8 cellular contexts compared by ENCODE assay signal in the genomic region with DNA sequence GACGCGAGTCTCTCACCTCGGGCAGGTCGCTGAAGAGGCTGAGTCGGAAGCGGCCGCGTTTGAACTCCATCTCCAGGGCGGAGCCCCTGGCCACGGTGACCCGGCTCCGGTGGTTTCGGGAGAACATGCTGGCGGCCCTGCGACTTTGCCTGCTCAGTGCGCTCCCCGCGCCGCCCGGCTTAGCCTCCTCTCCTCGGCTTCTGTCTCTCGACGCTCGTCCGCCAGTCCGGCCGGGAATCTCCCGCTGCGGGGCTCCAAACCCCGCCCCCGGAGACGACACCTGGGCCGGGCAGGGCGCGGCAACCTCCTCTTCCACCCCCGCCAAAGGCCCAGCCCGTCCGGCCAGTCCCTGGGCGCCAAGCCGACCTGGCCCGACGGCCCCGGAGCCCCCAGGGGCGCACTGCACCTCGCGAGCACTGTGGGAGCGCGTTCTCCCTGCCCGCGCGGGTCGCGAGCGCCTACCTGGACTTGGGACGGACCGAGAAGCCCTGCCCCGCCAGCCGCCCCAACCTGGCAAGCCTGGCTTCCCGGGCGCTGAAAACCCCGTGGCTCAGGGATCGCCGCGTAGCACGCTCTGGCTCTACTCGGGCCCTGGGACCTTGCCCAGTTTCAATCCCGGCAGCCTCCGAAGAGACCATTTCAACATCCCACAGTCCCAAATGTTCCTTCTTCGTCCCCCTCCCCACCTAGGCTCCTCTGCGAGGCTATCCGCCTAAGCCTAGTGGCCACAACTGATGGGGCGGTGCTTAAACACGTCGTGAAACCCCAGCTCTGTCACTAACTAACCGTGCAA. TPM values are rescaled to one million over a fixed set of nuclear protein-coding genes. Genes with fewer than 3 reads are reported as not detected.
A peak's percentile ranks its signal among the peaks of the same experiment; 100 is the strongest.
DNase-seq lines count a peak whose midpoint lies in the region; ATAC-seq and TF ChIP-seq lines count a peak whose summit lies in the region.

A gene with protein sequence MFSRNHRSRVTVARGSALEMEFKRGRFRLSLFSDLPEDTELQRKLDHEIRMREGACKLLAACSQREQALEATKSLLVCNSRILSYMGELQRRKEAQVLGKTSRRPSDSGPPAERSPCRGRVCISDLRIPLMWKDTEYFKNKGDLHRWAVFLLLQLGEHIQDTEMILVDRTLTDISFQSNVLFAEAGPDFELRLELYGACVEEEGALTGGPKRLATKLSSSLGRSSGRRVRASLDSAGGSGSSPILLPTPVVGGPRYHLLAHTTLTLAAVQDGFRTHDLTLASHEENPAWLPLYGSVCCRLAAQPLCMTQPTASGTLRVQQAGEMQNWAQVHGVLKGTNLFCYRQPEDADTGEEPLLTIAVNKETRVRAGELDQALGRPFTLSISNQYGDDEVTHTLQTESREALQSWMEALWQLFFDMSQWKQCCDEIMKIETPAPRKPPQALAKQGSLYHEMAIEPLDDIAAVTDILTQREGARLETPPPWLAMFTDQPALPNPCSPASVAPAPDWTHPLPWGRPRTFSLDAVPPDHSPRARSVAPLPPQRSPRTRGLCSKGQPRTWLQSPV (minus strand): TSS at position 248 of the 793 bp plus-strand sequence. CDS start 121 bp downstream, at position 127.

- CTCF ChIA-PET in naive thymus-derived CD4-positive, alpha-beta T cell (lab: Charles Lee), result no interaction called here

- H3K27me3 ChIP-seq in GM06990 (replicated peaks; ENCODE audit: control insufficient read depth, insufficient read depth, low read length), result no peaks in the 10 kb centered on the region
- H3K27me3 ChIP-seq in naive thymus-derived CD4-positive, alpha-beta T cell (ENCODE audit: control insufficient read depth in 2 of 2, insufficient read depth in 2 of 2, low read length in 2 of 2), result peaks cover 0 to 13% of the 10 kb centered on the region in 2 donors

- peaks cover 0 to 8% of the 10 kb centered on the region in 2 donors for H3K4me1 ChIP-seq in naive thymus-derived CD4-positive, alpha-beta T cell (ENCODE audit: control insufficient read depth in 2 of 2, insufficient read depth in 2 of 2, low read length in 2 of 2)

- peak within 1 kb of the TSS; percentile 26 for H3K4me3 ChIP-seq in GM06990 (replicated peaks; ENCODE audit: low read depth, low read length)
- peak within 1 kb of the TSS; percentile 30 for H3K4me3 ChIP-seq in naive thymus-derived CD4-positive, alpha-beta T cell (ENCODE audit: low read length)

- intact Hi-C loops in naive thymus-derived CD4-positive, alpha-beta T cell (cut with micrococcal nuclease), result loop anchor here (1.0 to 2.0 kb wide), 3 partner anchors 10 to 19 kb away; a partner anchor contains a TSS

- ATAC-seq in HG03354 (IDR thresholded peaks at IDR 0.05; ENCODE audit: poor library complexity, severe bottlenecking, unreplicated experiment) (peak; percentile 40), esophagus mucosa (peak; percentile 75), GM21717 (IDR thresholded peaks at IDR 0.05; ENCODE audit: unreplicated experiment) (no peak), HG03457 (IDR thresholded peaks at IDR 0.05; ENCODE audit: unreplicated experiment) (no peak)
- ATAC-seq in naive thymus-derived CD4-positive, alpha-beta T cell, result peak; percentile 39

- H3K27ac ChIP-seq in naive thymus-derived CD4-positive, alpha-beta T cell (ENCODE audit: low read depth, low read length), result no peak within 1 kb of the TSS

- peak within 1 kb of the TSS in 2 of 9 donors; percentile 51 to 72 for H3K27ac Mint-ChIP-seq in naive thymus-derived CD4-positive, alpha-beta T cell

- H3K27me3 Mint-ChIP-seq in naive thymus-derived CD4-positive, alpha-beta T cell, result peaks cover 19 to 62% (median 30%) of the 10 kb centered on the region in 5 donors

- DNase-seq in GM06990 (ENCODE audit: extremely low read depth, insufficient read length) (peak; percentile 70), cerebellar nuclear complex (lab: John Stamatoyannopoulos, UW) (no peak)
- DNase-seq in activated CD4-positive, alpha-beta T cell treated with anti-CD3 and anti-CD28 coated beads, Interleukin-2, amount 50 U/mL, for 1 hour, result peak; percentile 18
- peak in 2 of 9 donors; percentile 27 to 38 for DNase-seq in naive thymus-derived CD4-positive, alpha-beta T cell

- no peak for TF ChIP-seq CTCF in GM06990 (IDR thresholded peaks at IDR 0.05; ENCODE audit: insufficient read depth, low read length, poor library complexity, severe bottlenecking)

- no peaks in the 10 kb centered on the region for H3K9me3 ChIP-seq in naive thymus-derived CD4-positive, alpha-beta T cell (ENCODE audit: control insufficient read depth in 2 of 3, low read length in 3 of 3)

- peaks cover 0 to 3% (median 0%) of the 10 kb centered on the region in 5 donors for H3K36me3 Mint-ChIP-seq in naive thymus-derived CD4-positive, alpha-beta T cell

- H3K36me3 ChIP-seq in GM06990 (ENCODE audit: control insufficient read depth, insufficient read depth, low read length), result no peaks in the 10 kb centered on the region
- H3K36me3 ChIP-seq in naive thymus-derived CD4-positive, alpha-beta T cell (ENCODE audit: control insufficient read depth in 2 of 3, insufficient read depth in 3 of 3, low read length in 3 of 3), result no peaks in the 10 kb centered on the region

- peaks cover 0 to 1% (median 0%) of the 10 kb centered on the region in 11 donors for H3K9me3 Mint-ChIP-seq in naive thymus-derived CD4-positive, alpha-beta T cell

- H3K4me1 Mint-ChIP-seq in naive thymus-derived CD4-positive, alpha-beta T cell, result peaks cover 0 to 20% (median 12%) of the 10 kb centered on the region in 7 donors

- peak within 1 kb of the TSS; percentile 59 to 86 (median 78) for H3K4me3 Mint-ChIP-seq in naive thymus-derived CD4-positive, alpha-beta T cell

- POLR2A ChIA-PET in naive thymus-derived CD4-positive, alpha-beta T cell (lab: Charles Lee), result no interaction called here

RNA-seq across cellular contexts. Expression of the gene that starts here (rescaled TPM):
- 18.3 TPM for total RNA-seq in esophagus mucosa
- 1 to 10 TPM in 2 of 5 experiments, under 1 TPM in 1, not detected in 2; 0.97 to 1.5 (median 1.3) TPM for total RNA-seq in naive thymus-derived CD4-positive, alpha-beta T cell
- under 1 TPM; 0.26 to 0.28 TPM for polyA plus RNA-seq in naive thymus-derived CD4-positive, alpha-beta T cell

Comparison
In these comparisons a context has a peak if more than half of its experiments do, and no peak if none do; other contexts are left out.
1. DNase-seq: peak in GM06990 (single experiment) and activated CD4-positive, alpha-beta T cell treated with anti-CD3 and anti-CD28 coated beads, Interleukin-2, amount 50 U/mL, for 1 hour (single experiment); none in cerebellar nuclear complex (0 of 2).
2. ATAC-seq: peak in HG03354 (single experiment), esophagus mucosa (single experiment) and naive thymus-derived CD4-positive, alpha-beta T cell (single experiment); none in GM21717 (single experiment) and HG03457 (single experiment).